11 cellular contexts compared by ENCODE assay signal in the genomic region with DNA sequence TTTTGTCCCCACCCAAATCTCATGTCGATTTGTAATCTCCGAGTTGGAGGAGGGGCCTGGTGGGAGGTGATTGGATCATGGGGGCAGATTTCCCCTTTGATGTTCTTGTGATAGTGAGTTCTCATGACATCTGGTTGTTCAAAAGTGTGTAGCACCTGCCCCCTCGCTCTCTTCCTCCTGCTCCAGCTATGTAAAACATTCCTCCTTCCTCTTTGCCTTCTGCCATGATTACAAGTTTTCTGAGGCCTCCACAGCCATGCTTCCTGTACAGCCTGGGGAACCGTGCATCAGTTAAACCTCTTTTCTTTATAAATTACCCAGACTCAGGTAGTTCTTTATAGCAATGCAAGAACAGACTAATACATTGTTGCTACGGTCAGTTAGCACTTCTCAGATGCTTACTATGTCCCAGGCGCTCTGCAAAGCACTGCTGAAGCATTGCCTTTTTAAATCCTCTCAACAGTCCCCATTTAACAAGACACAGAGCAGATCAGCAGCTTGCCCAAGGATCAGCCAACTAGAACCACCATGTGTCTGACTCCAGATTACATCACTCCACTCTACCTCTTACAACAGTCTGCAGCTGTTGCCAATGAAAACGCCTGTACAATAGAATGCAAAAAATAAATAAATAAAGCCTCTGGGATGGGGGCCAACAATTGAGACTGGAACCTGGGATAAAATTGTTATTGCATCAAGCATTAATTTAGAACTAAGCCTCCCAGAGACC. TPM values are rescaled to one million over a fixed set of nuclear protein-coding genes. Genes with fewer than 3 reads are reported as not detected.
DNase-seq lines count a peak whose midpoint lies in the region; ATAC-seq and TF ChIP-seq lines count a peak whose summit lies in the region.
"Had no signal": no experiment of that assay in that cellular context is flagged by ENCODE, and none has a peak within 500 bp of the region (broad histone marks: within the 10 kb centered on the region; RNA-seq: fewer than 3 reads in every experiment).

No MANE protein-coding gene starts in this region.

- H3F3A ChIP-seq in GM23338 (replicated peaks; ENCODE audit: low read depth) = 0 out of 2 replicates have a peak, but pooled peaks cover 4% of the 10 kb centered on the region

- H3K4me1 ChIP-seq in GM23338 (ENCODE audit: insufficient read depth) = peaks cover 3% of the 10 kb centered on the region; the same call in 1 of the 2 replicates
- peaks cover 9% of the 10 kb centered on the region for H3K4me1 ChIP-seq in osteoblast (ENCODE audit: insufficient read depth, low read length)

- no peak for DNase-seq in GM23338 (ENCODE audit: low spot score)
- peak; percentile 91 for DNase-seq in NCI-H524 treated with DMSO at 0.1 percent for 48 hours (lab: John Stamatoyannopoulos, UW)
- peak; percentile 95 for DNase-seq in fibroblast of gingiva (ENCODE audit: low read depth)
- DNase-seq in sciatic nerve (ENCODE audit: low spot score) = no peak
- DNase-seq in osteoblast (ENCODE audit: insufficient read length, low spot score, missing footprints) = no peak
- DNase-seq: naive B cell had no signal

- no peak overlapping the region for H3K4me3 ChIP-seq in GM23338
- H3K4me3 ChIP-seq in osteoblast (ENCODE audit: insufficient read depth, low read length) = no peak overlapping the region
- H3K4me3 ChIP-seq: tibial nerve had no signal

- H3K4me2 ChIP-seq in GM23338 (no peak overlapping the region), osteoblast (ENCODE audit: insufficient read depth, low read length) (no peak overlapping the region)

- no peaks in the 10 kb centered on the region for H3K9me3 ChIP-seq in osteoblast (ENCODE audit: low read depth, low read length)
- H3K9me3 ChIP-seq: tibial nerve had no signal

- H3K27me3 Mint-ChIP-seq in GM23338 (ENCODE audit: insufficient read depth, low read depth, poor library complexity) = no peaks in the 10 kb centered on the region
- H3K27me3 Mint-ChIP-seq: activated naive CD8-positive, alpha-beta T cell had no signal

- H3K27me3 ChIP-seq in GM23338 (ENCODE audit: insufficient read depth) (no peaks in the 10 kb centered on the region), osteoblast (ENCODE audit: insufficient read depth, low read length) (no peaks in the 10 kb centered on the region)
- H3K27me3 ChIP-seq: tibial nerve had no signal

- H2AFZ ChIP-seq in GM23338 (peak overlapping the region; percentile 74; the same call in 1 of the 2 replicates), osteoblast (ENCODE audit: low read length) (no peak overlapping the region)

- H3K9me3 Mint-ChIP-seq in GM23338 = no peaks in the 10 kb centered on the region

- no peak overlapping the region for H3K4me3 Mint-ChIP-seq in GM23338
- H3K4me3 Mint-ChIP-seq: activated naive CD8-positive, alpha-beta T cell; naive B cell had no signal

- no peaks in the 10 kb centered on the region for H3K36me3 Mint-ChIP-seq in GM23338 (ENCODE audit: low read depth)
- H3K36me3 Mint-ChIP-seq: activated naive CD8-positive, alpha-beta T cell; naive B cell had no signal

- no peak overlapping the region for H3K27ac Mint-ChIP-seq in GM23338
- H3K27ac Mint-ChIP-seq: activated naive CD8-positive, alpha-beta T cell had no signal

- no peak for TF ChIP-seq CTCF in GM23338 (conservative IDR thresholded peaks at IDR 0.05; ENCODE audit: low read depth in 2 of 2)
- TF ChIP-seq CTCF in osteoblast (IDR thresholded peaks at IDR 0.05; ENCODE audit: extremely low read depth, low read depth, low read length) = no peak

- H4K20me1 ChIP-seq in GM23338 (replicated peaks; ENCODE audit: insufficient read depth) = no peaks in the 10 kb centered on the region
- no peaks in the 10 kb centered on the region for H4K20me1 ChIP-seq in osteoblast (ENCODE audit: insufficient read depth, low read length)

- H3K27ac ChIP-seq in GM23338 (ENCODE audit: low read depth) (no peak overlapping the region), osteoblast (ENCODE audit: low read depth, low read length) (no peak overlapping the region)
- H3K27ac ChIP-seq: tibial nerve had no signal

- no peaks in the 10 kb centered on the region for H3K36me3 ChIP-seq in GM23338 (ENCODE audit: insufficient read depth)
- H3K36me3 ChIP-seq in osteoblast (ENCODE audit: insufficient read depth, low read length) = no peaks in the 10 kb centered on the region
- H3K36me3 ChIP-seq: tibial nerve had no signal

- ATAC-seq in GM23338 = peak; percentile 33; the same call in 2 of the 3 replicates
- peak; percentile 83 for ATAC-seq in sciatic nerve
- no peak for ATAC-seq in HG03571 (IDR thresholded peaks at IDR 0.05; ENCODE audit: unreplicated experiment)
- no peak for ATAC-seq in GM21619 (IDR thresholded peaks at IDR 0.05; ENCODE audit: unreplicated experiment)
- ATAC-seq in HG02970 (IDR thresholded peaks at IDR 0.05; ENCODE audit: low FRiP score, unreplicated experiment) = no peak

- H3K4me1 Mint-ChIP-seq in GM23338 = peaks cover 15% of the 10 kb centered on the region; the same call in 2 of the 3 replicates
- H3K4me1 Mint-ChIP-seq: naive B cell had no signal

- intact Hi-C loops in sciatic nerve (cut with DNase I) = no loop called here

- H3K79me2 ChIP-seq in GM23338 (replicated peaks; ENCODE audit: insufficient read depth) (no peaks in the 10 kb centered on the region), osteoblast (ENCODE audit: insufficient read depth, low read length) (no peaks in the 10 kb centered on the region)

- H3K9me2 ChIP-seq in GM23338 (ENCODE audit: insufficient read depth) = peaks cover 6% of the 10 kb centered on the region; the same call in 1 of the 2 replicates

TF ChIP-seq in GM23338, 12 proteins besides CTCF, POLR2A, EP300 and RAD21 (continues in another document):
- TF ChIP-seq NANOG (IDR thresholded peaks at IDR 0.05; ENCODE audit: borderline replicate concordance) = no peak
- TF ChIP-seq REST (IDR thresholded peaks at IDR 0.05; ENCODE audit: unreplicated experiment) = no peak
- no peak for TF ChIP-seq ZNF331 (CRISPR knock-in tag; IDR thresholded peaks at IDR 0.05; ENCODE audit: low read depth)
- TF ChIP-seq JUNB (IDR thresholded peaks at IDR 0.05; ENCODE audit: unreplicated experiment) = no peak

RNA-seq across cellular contexts. Expression of gene USP1, which starts 52.4 kb away (rescaled TPM):
- total RNA-seq in GM23338 (2014; rRNA removed; shearing (Covaris generic)) = 45.2 and 45.6 TPM in 2 replicates
- 53.3 and 74.6 TPM in 2 replicates for polyA plus RNA-seq in GM23338 (2016; fragmentation: Nextera tagmentation; extraction: Ambion mirVana)
- total RNA-seq in sciatic nerve (34.0 TPM), osteoblast (20.9 and 23.5 TPM in 2 replicates)

Comparison
In these comparisons a context has a peak if more than half of its experiments do, and no peak if none do; other contexts are left out.
1. ATAC-seq: peak in GM23338 (single experiment) and sciatic nerve (single experiment); none in HG03571 (single experiment), GM21619 (single experiment) and HG02970 (single experiment).
2. DNase-seq: peak in NCI-H524 treated with DMSO at 0.1 percent for 48 hours (single experiment) and fibroblast of gingiva (single experiment); none in GM23338 (single experiment), sciatic nerve (single experiment) and osteoblast (single experiment).